Comparison of ENCODE assay signal across 1 cellular context in the genomic region with DNA sequence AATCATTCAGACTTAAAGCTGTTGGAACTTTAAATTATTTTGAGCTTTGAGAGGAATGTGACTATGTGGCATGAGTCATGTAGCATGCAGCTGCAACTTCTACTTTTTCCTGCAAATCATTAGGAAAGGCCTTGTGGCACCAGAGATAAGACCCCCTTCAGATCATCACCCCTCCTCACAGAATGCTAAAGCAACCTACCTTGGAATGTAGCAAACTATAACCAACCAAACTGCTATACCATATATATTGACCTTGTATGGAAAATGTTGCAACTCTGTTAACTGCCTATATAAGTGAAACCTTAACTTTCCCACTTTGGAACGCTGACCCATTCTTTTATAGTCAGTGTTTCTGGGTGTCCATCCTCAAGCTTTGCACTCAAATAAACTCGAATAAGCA.
A peak's percentile ranks its signal among the peaks of the same experiment; 100 is the strongest.
TF ChIP-seq lines count a peak whose summit lies in the region.

No MANE protein-coding gene starts in this region.

TF ChIP-seq in SK-N-SH, 30 proteins besides CTCF, POLR2A, EP300 and RAD21:
- TF ChIP-seq, protein P1, sequence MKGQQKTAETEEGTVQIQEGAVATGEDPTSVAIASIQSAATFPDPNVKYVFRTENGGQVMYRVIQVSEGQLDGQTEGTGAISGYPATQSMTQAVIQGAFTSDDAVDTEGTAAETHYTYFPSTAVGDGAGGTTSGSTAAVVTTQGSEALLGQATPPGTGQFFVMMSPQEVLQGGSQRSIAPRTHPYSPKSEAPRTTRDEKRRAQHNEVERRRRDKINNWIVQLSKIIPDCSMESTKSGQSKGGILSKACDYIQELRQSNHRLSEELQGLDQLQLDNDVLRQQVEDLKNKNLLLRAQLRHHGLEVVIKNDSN (IDR thresholded peaks at IDR 0.05; ENCODE audit: borderline replicate concordance, low read depth) = no peak
- no peak for TF ChIP-seq FOXJ3 (CRISPR knock-in tag; IDR thresholded peaks at IDR 0.05)
- TF ChIP-seq, protein P2, sequence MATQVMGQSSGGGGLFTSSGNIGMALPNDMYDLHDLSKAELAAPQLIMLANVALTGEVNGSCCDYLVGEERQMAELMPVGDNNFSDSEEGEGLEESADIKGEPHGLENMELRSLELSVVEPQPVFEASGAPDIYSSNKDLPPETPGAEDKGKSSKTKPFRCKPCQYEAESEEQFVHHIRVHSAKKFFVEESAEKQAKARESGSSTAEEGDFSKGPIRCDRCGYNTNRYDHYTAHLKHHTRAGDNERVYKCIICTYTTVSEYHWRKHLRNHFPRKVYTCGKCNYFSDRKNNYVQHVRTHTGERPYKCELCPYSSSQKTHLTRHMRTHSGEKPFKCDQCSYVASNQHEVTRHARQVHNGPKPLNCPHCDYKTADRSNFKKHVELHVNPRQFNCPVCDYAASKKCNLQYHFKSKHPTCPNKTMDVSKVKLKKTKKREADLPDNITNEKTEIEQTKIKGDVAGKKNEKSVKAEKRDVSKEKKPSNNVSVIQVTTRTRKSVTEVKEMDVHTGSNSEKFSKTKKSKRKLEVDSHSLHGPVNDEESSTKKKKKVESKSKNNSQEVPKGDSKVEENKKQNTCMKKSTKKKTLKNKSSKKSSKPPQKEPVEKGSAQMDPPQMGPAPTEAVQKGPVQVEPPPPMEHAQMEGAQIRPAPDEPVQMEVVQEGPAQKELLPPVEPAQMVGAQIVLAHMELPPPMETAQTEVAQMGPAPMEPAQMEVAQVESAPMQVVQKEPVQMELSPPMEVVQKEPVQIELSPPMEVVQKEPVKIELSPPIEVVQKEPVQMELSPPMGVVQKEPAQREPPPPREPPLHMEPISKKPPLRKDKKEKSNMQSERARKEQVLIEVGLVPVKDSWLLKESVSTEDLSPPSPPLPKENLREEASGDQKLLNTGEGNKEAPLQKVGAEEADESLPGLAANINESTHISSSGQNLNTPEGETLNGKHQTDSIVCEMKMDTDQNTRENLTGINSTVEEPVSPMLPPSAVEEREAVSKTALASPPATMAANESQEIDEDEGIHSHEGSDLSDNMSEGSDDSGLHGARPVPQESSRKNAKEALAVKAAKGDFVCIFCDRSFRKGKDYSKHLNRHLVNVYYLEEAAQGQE (IDR thresholded peaks at IDR 0.05; ENCODE audit: low read depth, low read length) = no peak
- TF ChIP-seq, protein P3, sequence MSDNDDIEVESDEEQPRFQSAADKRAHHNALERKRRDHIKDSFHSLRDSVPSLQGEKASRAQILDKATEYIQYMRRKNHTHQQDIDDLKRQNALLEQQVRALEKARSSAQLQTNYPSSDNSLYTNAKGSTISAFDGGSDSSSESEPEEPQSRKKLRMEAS (IDR thresholded peaks at IDR 0.05; ENCODE audit: low read depth) = peak; percentile 68; the same call in 1 of the 2 replicates
- TF ChIP-seq FOSL2 (IDR thresholded peaks at IDR 0.05; ENCODE audit: borderline replicate concordance, low read depth) = peak; percentile 77; the same call in 1 of the 2 replicates
- no peak for TF ChIP-seq ELF1 (IDR thresholded peaks at IDR 0.05)
- no peak for TF ChIP-seq NRF1 (IDR thresholded peaks at IDR 0.05; ENCODE audit: low read depth, low read length)
- no peak for TF ChIP-seq RCOR1 (IDR thresholded peaks at IDR 0.05; ENCODE audit: low read length)
- TF ChIP-seq, protein P4, sequence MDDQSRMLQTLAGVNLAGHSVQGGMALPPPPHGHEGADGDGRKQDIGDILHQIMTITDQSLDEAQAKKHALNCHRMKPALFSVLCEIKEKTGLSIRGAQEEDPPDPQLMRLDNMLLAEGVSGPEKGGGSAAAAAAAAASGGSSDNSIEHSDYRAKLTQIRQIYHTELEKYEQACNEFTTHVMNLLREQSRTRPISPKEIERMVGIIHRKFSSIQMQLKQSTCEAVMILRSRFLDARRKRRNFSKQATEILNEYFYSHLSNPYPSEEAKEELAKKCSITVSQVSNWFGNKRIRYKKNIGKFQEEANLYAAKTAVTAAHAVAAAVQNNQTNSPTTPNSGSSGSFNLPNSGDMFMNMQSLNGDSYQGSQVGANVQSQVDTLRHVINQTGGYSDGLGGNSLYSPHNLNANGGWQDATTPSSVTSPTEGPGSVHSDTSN (IDR thresholded peaks at IDR 0.05) = peak; percentile 74
- TF ChIP-seq TEAD4 (IDR thresholded peaks at IDR 0.05; ENCODE audit: borderline replicate concordance, insufficient read depth) = peak; percentile 83
- TF ChIP-seq POLR2AphosphoS5 (IDR thresholded peaks at IDR 0.05; ENCODE audit: low read depth, low read length) = peak; percentile 29
- TF ChIP-seq GABPA (IDR thresholded peaks at IDR 0.05; ENCODE audit: low read depth) = no peak
- TF ChIP-seq TCF12 (IDR thresholded peaks at IDR 0.05) = peak; percentile 84
- TF ChIP-seq, protein P5, sequence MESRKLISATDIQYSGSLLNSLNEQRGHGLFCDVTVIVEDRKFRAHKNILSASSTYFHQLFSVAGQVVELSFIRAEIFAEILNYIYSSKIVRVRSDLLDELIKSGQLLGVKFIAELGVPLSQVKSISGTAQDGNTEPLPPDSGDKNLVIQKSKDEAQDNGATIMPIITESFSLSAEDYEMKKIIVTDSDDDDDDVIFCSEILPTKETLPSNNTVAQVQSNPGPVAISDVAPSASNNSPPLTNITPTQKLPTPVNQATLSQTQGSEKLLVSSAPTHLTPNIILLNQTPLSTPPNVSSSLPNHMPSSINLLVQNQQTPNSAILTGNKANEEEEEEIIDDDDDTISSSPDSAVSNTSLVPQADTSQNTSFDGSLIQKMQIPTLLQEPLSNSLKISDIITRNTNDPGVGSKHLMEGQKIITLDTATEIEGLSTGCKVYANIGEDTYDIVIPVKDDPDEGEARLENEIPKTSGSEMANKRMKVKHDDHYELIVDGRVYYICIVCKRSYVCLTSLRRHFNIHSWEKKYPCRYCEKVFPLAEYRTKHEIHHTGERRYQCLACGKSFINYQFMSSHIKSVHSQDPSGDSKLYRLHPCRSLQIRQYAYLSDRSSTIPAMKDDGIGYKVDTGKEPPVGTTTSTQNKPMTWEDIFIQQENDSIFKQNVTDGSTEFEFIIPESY (IDR thresholded peaks at IDR 0.05; ENCODE audit: borderline replicate concordance, low read depth) = 0 out of 2 replicates have a peak, but pooled peaks have one; percentile 37
- TF ChIP-seq MEF2A (IDR thresholded peaks at IDR 0.05; ENCODE audit: borderline replicate concordance, low read depth) = peak; percentile 46; the same call in 1 of the 2 replicates
- TF ChIP-seq, protein P6, sequence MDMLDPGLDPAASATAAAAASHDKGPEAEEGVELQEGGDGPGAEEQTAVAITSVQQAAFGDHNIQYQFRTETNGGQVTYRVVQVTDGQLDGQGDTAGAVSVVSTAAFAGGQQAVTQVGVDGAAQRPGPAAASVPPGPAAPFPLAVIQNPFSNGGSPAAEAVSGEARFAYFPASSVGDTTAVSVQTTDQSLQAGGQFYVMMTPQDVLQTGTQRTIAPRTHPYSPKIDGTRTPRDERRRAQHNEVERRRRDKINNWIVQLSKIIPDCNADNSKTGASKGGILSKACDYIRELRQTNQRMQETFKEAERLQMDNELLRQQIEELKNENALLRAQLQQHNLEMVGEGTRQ (IDR thresholded peaks at IDR 0.05; ENCODE audit: borderline replicate concordance, low read depth, low read length) = no peak
- peak; percentile 51; the same call in 1 of the 2 replicates for TF ChIP-seq RXRA (IDR thresholded peaks at IDR 0.05; ENCODE audit: borderline replicate concordance, low read depth)
- TF ChIP-seq YY1 (IDR thresholded peaks at IDR 0.05; ENCODE audit: low read depth) = no peak
- TF ChIP-seq CHD2 (IDR thresholded peaks at IDR 0.05; ENCODE audit: low read length, partially characterized antibody) = no peak
- TF ChIP-seq FOXM1 (IDR thresholded peaks at IDR 0.05; ENCODE audit: low read depth) = 0 out of 2 replicates have a peak, but pooled peaks have one; percentile 55
- TF ChIP-seq RFX5 (IDR thresholded peaks at IDR 0.05; ENCODE audit: low read length) = no peak
- TF ChIP-seq SMC3 (IDR thresholded peaks at IDR 0.05; ENCODE audit: low read depth, low read length) = no peak
- TF ChIP-seq SIN3A (IDR thresholded peaks at IDR 0.05; ENCODE audit: borderline replicate concordance, low read depth, low read length) = no peak
- TF ChIP-seq EZH2phosphoT487 (IDR thresholded peaks at IDR 0.05; ENCODE audit: borderline replicate concordance, low read depth) = no peak
- no peak for TF ChIP-seq GATA2 (CRISPR knock-in tag; IDR thresholded peaks at IDR 0.05)
- no peak for TF ChIP-seq TAF1 (IDR thresholded peaks at IDR 0.05; ENCODE audit: borderline replicate concordance, low read depth, low read length)
- peak; percentile 59; the same call in 1 of the 2 replicates for TF ChIP-seq NFIC (IDR thresholded peaks at IDR 0.05; ENCODE audit: borderline replicate concordance)
- TF ChIP-seq, protein P7, sequence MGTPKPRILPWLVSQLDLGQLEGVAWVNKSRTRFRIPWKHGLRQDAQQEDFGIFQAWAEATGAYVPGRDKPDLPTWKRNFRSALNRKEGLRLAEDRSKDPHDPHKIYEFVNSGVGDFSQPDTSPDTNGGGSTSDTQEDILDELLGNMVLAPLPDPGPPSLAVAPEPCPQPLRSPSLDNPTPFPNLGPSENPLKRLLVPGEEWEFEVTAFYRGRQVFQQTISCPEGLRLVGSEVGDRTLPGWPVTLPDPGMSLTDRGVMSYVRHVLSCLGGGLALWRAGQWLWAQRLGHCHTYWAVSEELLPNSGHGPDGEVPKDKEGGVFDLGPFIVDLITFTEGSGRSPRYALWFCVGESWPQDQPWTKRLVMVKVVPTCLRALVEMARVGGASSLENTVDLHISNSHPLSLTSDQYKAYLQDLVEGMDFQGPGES (IDR thresholded peaks at IDR 0.05; ENCODE audit: low read depth, low read length) = no peak
- no peak for TF ChIP-seq MXI1 (IDR thresholded peaks at IDR 0.05; ENCODE audit: low read depth, low read length)
- TF ChIP-seq JUND (IDR thresholded peaks at IDR 0.05) = peak; percentile 80
TF ChIP-seq in SK-N-SH: peak in this region for 12.
